Comparison of ENCODE assay signal across 8 cellular contexts in genomic region chr13:113220877-113221276, GRCh38. TPM values are rescaled to one million over a fixed set of nuclear protein-coding genes. Genes with fewer than 3 reads are reported as not detected.
DNase-seq lines count a peak whose midpoint lies in the region; ATAC-seq and TF ChIP-seq lines count a peak whose summit lies in the region.

No MANE protein-coding gene starts in this region.

- H4K20me1 ChIP-seq in SK-N-SH (ENCODE audit: insufficient read depth) (peaks cover 72% of the 10 kb centered on the region), fibroblast of lung (ENCODE audit: control insufficient read depth, extremely low read depth, insufficient read depth, low read length) (peaks cover 6% of the 10 kb centered on the region)

- peaks cover 12% of the 10 kb centered on the region for H3F3A ChIP-seq in SK-N-SH (replicated peaks; ENCODE audit: insufficient read depth)

- peak; percentile 14 for DNase-seq in activated T-cell treated with anti-CD3 and anti-CD28 coated beads for 1 hour (ENCODE audit: low read depth)
- DNase-seq in activated T-cell treated with anti-CD3 and anti-CD28 coated beads, Interleukin-2, amount 50 U/mL, for 48 hours, result no peak
- peak; percentile 41 for DNase-seq in SK-N-SH
- DNase-seq in fibroblast of lung (ENCODE audit: low read depth in 2 of 2), result peak; percentile 6 to 17
- no peak for DNase-seq in sciatic nerve (ENCODE audit: low spot score)
- DNase-seq in DMS153 (lab: John Stamatoyannopoulos, UW), result no peak
- DNase-seq in NK-92 treated with Interleukin-12 subunit alpha and Interleukin-12 subunit beta, amount 100 ng/mL, for 24 hours (lab: John Stamatoyannopoulos, UW), result no peak
- DNase-seq in GOT3 (lab: John Stamatoyannopoulos, UW), result no peak

- intact Hi-C loops in sciatic nerve (cut with DNase I), result no loop called here

- no peak for TF ChIP-seq EP300 in SK-N-SH (IDR thresholded peaks at IDR 0.05; ENCODE audit: borderline replicate concordance in 1 of 2, low read depth in 1 of 2, low read length in 1 of 2)

- H3K4me1 ChIP-seq in SK-N-SH (ENCODE audit: control insufficient read depth in 1 of 2, insufficient read depth in 2 of 2, low read depth in 1 of 2, low read length in 1 of 2) (peaks cover 3 to 12% of the 10 kb centered on the region in 2 experiments; a peak in 2 of 4 replicates), fibroblast of lung (ENCODE audit: control insufficient read depth, extremely low read depth, insufficient read depth, low read length) (peaks cover 13% of the 10 kb centered on the region)

- TF ChIP-seq CTCF in SK-N-SH (IDR thresholded peaks at IDR 0.05) (peak; percentile 45), fibroblast of lung (conservative IDR thresholded peaks at IDR 0.05 in 1 of 2, IDR thresholded peaks at IDR 0.05 in 1 of 2; ENCODE audit: low read depth in 1 of 2, low read length in 2 of 2) (peak; percentile 13 to 40)

- WGBS in SK-N-SH (ENCODE audit: low lambda C conversion rate), result 90% methylated on average over 7 of the region's 7 CpGs

- H3K79me2 ChIP-seq in SK-N-SH (ENCODE audit: insufficient read depth) (peaks cover 100% of the 10 kb centered on the region), fibroblast of lung (ENCODE audit: control insufficient read depth, insufficient read depth, low read length) (peaks cover 89% of the 10 kb centered on the region)

- peaks cover 31 to 32% of the 10 kb centered on the region in 2 experiments for H3K36me3 ChIP-seq in SK-N-SH (replicated peaks in 1 of 2; ENCODE audit: control insufficient read depth in 1 of 2, insufficient read depth in 2 of 2, low read length in 1 of 2)
- H3K36me3 ChIP-seq in fibroblast of lung (ENCODE audit: control insufficient read depth, insufficient read depth, low read length), result peaks cover 24% of the 10 kb centered on the region

- H3K9me2 ChIP-seq in SK-N-SH, result no peaks in the 10 kb centered on the region

- no peak overlapping the region for H3K27ac ChIP-seq in SK-N-SH (ENCODE audit: low read depth in 2 of 2, low read length in 1 of 2)
- H3K27ac ChIP-seq in fibroblast of lung (ENCODE audit: insufficient read depth, low read length), result no peak overlapping the region

- ATAC-seq in sciatic nerve, result peak; percentile 25

- H3K9ac ChIP-seq in SK-N-SH (no peak overlapping the region), fibroblast of lung (ENCODE audit: insufficient read depth, low read length) (no peak overlapping the region)

- no peaks in the 10 kb centered on the region for H3K9me3 ChIP-seq in SK-N-SH
- H3K9me3 ChIP-seq in fibroblast of lung (ENCODE audit: control insufficient read depth, insufficient read depth, low read depth, low read length), result no peaks in the 10 kb centered on the region

- POLR2A ChIA-PET in SK-N-SH (lab: Yijun Ruan, JAX), result no interaction called here

- no peak overlapping the region for H2AFZ ChIP-seq in SK-N-SH (ENCODE audit: low read depth)
- no peak overlapping the region for H2AFZ ChIP-seq in fibroblast of lung (ENCODE audit: low read length)

- CTCF ChIA-PET in SK-N-SH (lab: Yijun Ruan, JAX), result no interaction called here

- H3K4me3 ChIP-seq in SK-N-SH (ENCODE audit: low read depth in 2 of 2, low read length in 1 of 2), result no peak overlapping the region
- no peak overlapping the region for H3K4me3 ChIP-seq in fibroblast of lung (replicated peaks in 1 of 4; ENCODE audit: control extremely low read depth in 1 of 4, insufficient read depth in 1 of 4, low read depth in 3 of 4, low read length in 4 of 4)

- H3K27me3 ChIP-seq in SK-N-SH (ENCODE audit: insufficient read depth) (no peaks in the 10 kb centered on the region), fibroblast of lung (ENCODE audit: control insufficient read depth, insufficient read depth, low read length) (no peaks in the 10 kb centered on the region)

- H3K4me2 ChIP-seq in SK-N-SH (no peak overlapping the region), fibroblast of lung (ENCODE audit: extremely low read depth, insufficient read depth, low read length) (no peak overlapping the region)

- TF ChIP-seq RAD21 in SK-N-SH (IDR thresholded peaks at IDR 0.05; ENCODE audit: low read length), result peak; percentile 21; the same call in 1 of the 2 replicates

TF ChIP-seq in SK-N-SH, 30 proteins besides CTCF, POLR2A, EP300 and RAD21:
- no peak for TF ChIP-seq FOXM1 (IDR thresholded peaks at IDR 0.05; ENCODE audit: low read depth)
- TF ChIP-seq TEAD4 (IDR thresholded peaks at IDR 0.05; ENCODE audit: borderline replicate concordance, insufficient read depth), result no peak
- TF ChIP-seq TAF1 (IDR thresholded peaks at IDR 0.05; ENCODE audit: borderline replicate concordance, low read depth, low read length), result no peak
- no peak for TF ChIP-seq NFIC (IDR thresholded peaks at IDR 0.05; ENCODE audit: borderline replicate concordance)
- no peak for TF ChIP-seq RFX5 (IDR thresholded peaks at IDR 0.05; ENCODE audit: low read length)
- no peak for TF ChIP-seq ELF1 (IDR thresholded peaks at IDR 0.05)
- TF ChIP-seq CHD2 (IDR thresholded peaks at IDR 0.05; ENCODE audit: low read length, partially characterized antibody), result no peak
- TF ChIP-seq POLR2AphosphoS5 (IDR thresholded peaks at IDR 0.05; ENCODE audit: low read depth, low read length), result no peak
- TF ChIP-seq GABPA (IDR thresholded peaks at IDR 0.05; ENCODE audit: low read depth), result no peak
- TF ChIP-seq GATA2 (CRISPR knock-in tag; IDR thresholded peaks at IDR 0.05), result no peak
- TF ChIP-seq NRF1 (IDR thresholded peaks at IDR 0.05; ENCODE audit: low read depth, low read length), result no peak
- no peak for TF ChIP-seq USF2 (IDR thresholded peaks at IDR 0.05; ENCODE audit: borderline replicate concordance, low read depth, low read length)
- TF ChIP-seq FOXJ3 (CRISPR knock-in tag; IDR thresholded peaks at IDR 0.05), result no peak
- no peak for TF ChIP-seq MXI1 (IDR thresholded peaks at IDR 0.05; ENCODE audit: low read depth, low read length)
- TF ChIP-seq REST (IDR thresholded peaks at IDR 0.05; ENCODE audit: low read depth, low read length), result no peak
- no peak for TF ChIP-seq RCOR1 (IDR thresholded peaks at IDR 0.05; ENCODE audit: low read length)
- TF ChIP-seq IRF3 (IDR thresholded peaks at IDR 0.05; ENCODE audit: low read depth, low read length), result no peak
- no peak; the same call in 1 of the 2 replicates for TF ChIP-seq SMC3 (IDR thresholded peaks at IDR 0.05; ENCODE audit: low read depth, low read length)
- no peak for TF ChIP-seq MEF2A (IDR thresholded peaks at IDR 0.05; ENCODE audit: borderline replicate concordance, low read depth)

RNA-seq across cellular contexts. Expression of gene CUL4A, which starts 11.5 kb away (rescaled TPM):
- polyA plus RNA-seq in SK-N-SH (2012; rRNA removed) (44.5 and 51.2 TPM in 2 replicates), fibroblast of lung (89.5 and 107 TPM in 2 replicates)
- polyA plus RNA-seq in SK-N-SH (2012; cell fraction: cytosol; rRNA removed), result 46.9 and 54.1 TPM in 2 replicates
- 98.2 and 109 TPM in 2 replicates for polyA plus RNA-seq in SK-N-SH (2012; cell fraction: nucleus; rRNA removed)
- total RNA-seq in fibroblast of lung (98.4 and 126 TPM in 2 replicates), sciatic nerve (62.3 TPM)
- polyA plus RNA-seq in fibroblast of lung (2012), result 84.1 and 93.0 TPM in 2 replicates
- 74.9 and 108 TPM in 2 replicates for polyA minus RNA-seq in fibroblast of lung (ENCODE audit: low replicate concordance)

RNA-seq across cellular contexts. Expression of gene PCID2, which starts 12.4 kb away (rescaled TPM):
- polyA plus RNA-seq in SK-N-SH (2012; rRNA removed) (69.8 and 105 TPM in 2 replicates), fibroblast of lung (85.6 and 93.5 TPM in 2 replicates)
- 75.7 and 77.2 TPM in 2 replicates for polyA plus RNA-seq in SK-N-SH (2012; cell fraction: cytosol; rRNA removed)
- polyA plus RNA-seq in SK-N-SH (2012; cell fraction: nucleus; rRNA removed), result 115 and 163 TPM in 2 replicates
- total RNA-seq in fibroblast of lung (66.8 and 113 TPM in 2 replicates), sciatic nerve (45.1 TPM)
- 53.1 and 55.9 TPM in 2 replicates for polyA plus RNA-seq in fibroblast of lung (2012)
- 14.3 and 23.0 TPM in 2 replicates for polyA minus RNA-seq in fibroblast of lung (ENCODE audit: low replicate concordance)

Comparison
In these comparisons a context has a peak if more than half of its experiments do, and no peak if none do; other contexts are left out.
1. DNase-seq: peak in activated T-cell treated with anti-CD3 and anti-CD28 coated beads for 1 hour (single experiment), SK-N-SH (single experiment) and fibroblast of lung (2 of 2); none in activated T-cell treated with anti-CD3 and anti-CD28 coated beads, Interleukin-2, amount 50 U/mL, for 48 hours (0 of 2), sciatic nerve (single experiment), DMS153 (single experiment), NK-92 treated with Interleukin-12 subunit alpha and Interleukin-12 subunit beta, amount 100 ng/mL, for 24 hours (single experiment) and GOT3 (single experiment).